ENCODE assay signal across 9 cellular contexts in the genomic region with DNA sequence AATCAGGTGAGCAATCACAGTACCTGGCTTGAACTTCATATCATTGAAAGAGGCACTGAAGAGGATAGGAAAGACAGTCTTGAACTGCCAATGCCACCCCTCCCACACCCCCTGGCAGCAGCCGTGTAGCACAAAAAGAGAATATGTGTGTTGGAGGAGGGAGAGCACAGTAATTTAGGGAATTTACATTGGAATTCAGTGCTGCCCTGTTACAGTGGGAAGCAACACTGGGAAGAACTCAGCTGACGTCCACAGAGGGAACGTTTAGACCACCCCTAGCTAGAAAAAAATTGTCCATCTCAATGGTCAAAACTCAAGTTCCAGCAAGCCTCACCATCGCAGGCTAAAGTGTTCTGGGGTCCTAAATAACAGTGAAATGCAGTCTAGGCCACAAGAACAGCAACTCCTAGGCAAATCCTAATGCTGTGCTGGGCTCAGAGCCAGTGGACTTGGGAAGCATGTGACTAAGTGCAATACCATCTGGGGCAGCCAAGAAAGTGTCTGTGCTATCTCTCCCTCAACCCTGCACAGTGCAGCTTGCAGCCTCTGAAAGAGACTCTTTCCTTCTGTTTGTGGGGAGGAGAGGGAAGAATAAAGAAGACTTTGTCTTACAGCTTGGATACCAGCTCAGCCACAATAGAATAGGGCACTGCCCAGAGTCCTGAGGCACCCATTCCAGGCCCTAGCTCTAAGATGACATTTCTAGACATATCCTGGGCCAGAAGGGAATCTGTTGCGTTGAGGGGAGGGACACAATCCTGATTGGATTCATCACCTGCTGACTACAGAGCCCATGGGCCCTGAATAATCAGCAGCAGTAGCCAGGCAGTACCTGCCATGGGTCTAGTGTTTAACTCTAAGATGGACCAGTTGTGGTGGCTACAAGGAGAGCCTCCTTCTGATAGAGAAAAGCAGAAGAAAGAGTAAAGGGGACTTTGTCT.
A peak's percentile ranks its signal among the peaks of the same experiment; 100 is the strongest.
DNase-seq lines count a peak whose midpoint lies in the region; ATAC-seq and TF ChIP-seq lines count a peak whose summit lies in the region.
"Had no signal": no experiment of that assay in that cellular context is flagged by ENCODE, and none has a peak within 500 bp of the region (broad histone marks: within the 10 kb centered on the region; RNA-seq: fewer than 3 reads in every experiment).

No MANE protein-coding gene starts in this region.

- DNase-seq in EH (ENCODE audit: low read depth) = peak; percentile 97
- DNase-seq in glomerular visceral epithelial cell (ENCODE audit: extremely low spot score) = peak; percentile 84
- DNase-seq in GM13977 (ENCODE audit: low spot score) = no peak
- DNase-seq in T-helper 9 cell = no peak

- in situ Hi-C loops in GM13977 (cut with MboI; ENCODE audit: low pct_unique_long_range_greater_than_20kb, low sequenced_read_pairs, unreplicated experiment) = no loop called here

- ATAC-seq in SK-N-SH treated with all-trans-retinoic acid at 6 μM for 48 hours (peak; percentile 99), HG02973 (IDR thresholded peaks at IDR 0.05; ENCODE audit: unreplicated experiment) (no peak), GM18858 (IDR thresholded peaks at IDR 0.05; ENCODE audit: unreplicated experiment) (no peak)

- H3K4me1 ChIP-seq in rectal smooth muscle tissue (ENCODE audit: control insufficient read depth, insufficient read depth, low read length) = peaks cover 11% of the 10 kb centered on the region

- H3K27ac ChIP-seq in rectal smooth muscle tissue (ENCODE audit: low read depth, low read length) = peak overlapping the region; percentile 57
- H3K27ac ChIP-seq: cardiac muscle cell had no signal

- no peak for TF ChIP-seq CTCF in GM13977 (IDR thresholded peaks at IDR 0.05; ENCODE audit: extremely low read depth, insufficient read depth, missing control alignments)

- no peaks in the 10 kb centered on the region for H3K36me3 ChIP-seq in rectal smooth muscle tissue (ENCODE audit: control insufficient read depth, insufficient read depth, low read length)
- H3K36me3 ChIP-seq: cardiac muscle cell had no signal

- H3K4me3 ChIP-seq in rectal smooth muscle tissue (ENCODE audit: low read length) = peak overlapping the region; percentile 13
- H3K4me3 ChIP-seq: cardiac muscle cell had no signal

- H3K9ac ChIP-seq in rectal smooth muscle tissue (ENCODE audit: low read length) = no peak overlapping the region

- no peaks in the 10 kb centered on the region for H3K27me3 ChIP-seq in rectal smooth muscle tissue (ENCODE audit: control insufficient read depth, insufficient read depth, low read length)
- H3K27me3 ChIP-seq: cardiac muscle cell had no signal

TF ChIP-seq in SK-N-SH treated with all-trans-retinoic acid at 6 μM for 48 hours, 23 proteins besides CTCF, POLR2A, EP300 and RAD21:
- TF ChIP-seq ISL1 (CRISPR knock-in tag; IDR thresholded peaks at IDR 0.05) = peak; percentile 71
- TF ChIP-seq, protein P1, sequence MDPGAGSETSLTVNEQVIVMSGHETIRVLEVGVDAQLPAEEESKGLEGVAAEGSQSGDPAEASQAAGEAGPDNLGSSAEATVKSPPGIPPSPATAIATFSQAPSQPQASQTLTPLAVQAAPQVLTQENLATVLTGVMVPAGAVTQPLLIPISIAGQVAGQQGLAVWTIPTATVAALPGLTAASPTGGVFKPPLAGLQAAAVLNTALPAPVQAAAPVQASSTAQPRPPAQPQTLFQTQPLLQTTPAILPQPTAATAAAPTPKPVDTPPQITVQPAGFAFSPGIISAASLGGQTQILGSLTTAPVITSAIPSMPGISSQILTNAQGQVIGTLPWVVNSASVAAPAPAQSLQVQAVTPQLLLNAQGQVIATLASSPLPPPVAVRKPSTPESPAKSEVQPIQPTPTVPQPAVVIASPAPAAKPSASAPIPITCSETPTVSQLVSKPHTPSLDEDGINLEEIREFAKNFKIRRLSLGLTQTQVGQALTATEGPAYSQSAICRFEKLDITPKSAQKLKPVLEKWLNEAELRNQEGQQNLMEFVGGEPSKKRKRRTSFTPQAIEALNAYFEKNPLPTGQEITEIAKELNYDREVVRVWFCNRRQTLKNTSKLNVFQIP (CRISPR knock-in tag; IDR thresholded peaks at IDR 0.05; ENCODE audit: borderline replicate concordance, low read depth) = 0 out of 2 replicates have a peak, but pooled peaks have one; percentile 41
- TF ChIP-seq, protein P2, sequence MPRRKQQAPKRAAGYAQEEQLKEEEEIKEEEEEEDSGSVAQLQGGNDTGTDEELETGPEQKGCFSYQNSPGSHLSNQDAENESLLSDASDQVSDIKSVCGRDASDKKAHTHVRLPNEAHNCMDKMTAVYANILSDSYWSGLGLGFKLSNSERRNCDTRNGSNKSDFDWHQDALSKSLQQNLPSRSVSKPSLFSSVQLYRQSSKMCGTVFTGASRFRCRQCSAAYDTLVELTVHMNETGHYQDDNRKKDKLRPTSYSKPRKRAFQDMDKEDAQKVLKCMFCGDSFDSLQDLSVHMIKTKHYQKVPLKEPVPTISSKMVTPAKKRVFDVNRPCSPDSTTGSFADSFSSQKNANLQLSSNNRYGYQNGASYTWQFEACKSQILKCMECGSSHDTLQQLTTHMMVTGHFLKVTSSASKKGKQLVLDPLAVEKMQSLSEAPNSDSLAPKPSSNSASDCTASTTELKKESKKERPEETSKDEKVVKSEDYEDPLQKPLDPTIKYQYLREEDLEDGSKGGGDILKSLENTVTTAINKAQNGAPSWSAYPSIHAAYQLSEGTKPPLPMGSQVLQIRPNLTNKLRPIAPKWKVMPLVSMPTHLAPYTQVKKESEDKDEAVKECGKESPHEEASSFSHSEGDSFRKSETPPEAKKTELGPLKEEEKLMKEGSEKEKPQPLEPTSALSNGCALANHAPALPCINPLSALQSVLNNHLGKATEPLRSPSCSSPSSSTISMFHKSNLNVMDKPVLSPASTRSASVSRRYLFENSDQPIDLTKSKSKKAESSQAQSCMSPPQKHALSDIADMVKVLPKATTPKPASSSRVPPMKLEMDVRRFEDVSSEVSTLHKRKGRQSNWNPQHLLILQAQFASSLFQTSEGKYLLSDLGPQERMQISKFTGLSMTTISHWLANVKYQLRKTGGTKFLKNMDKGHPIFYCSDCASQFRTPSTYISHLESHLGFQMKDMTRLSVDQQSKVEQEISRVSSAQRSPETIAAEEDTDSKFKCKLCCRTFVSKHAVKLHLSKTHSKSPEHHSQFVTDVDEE (CRISPR knock-in tag; IDR thresholded peaks at IDR 0.05) = no peak
- TF ChIP-seq SNAI2 (CRISPR knock-in tag; IDR thresholded peaks at IDR 0.05) = 0 out of 2 replicates have a peak, but pooled peaks have one; percentile 60
- no peak for TF ChIP-seq OSR1 (CRISPR knock-in tag; IDR thresholded peaks at IDR 0.05)
- TF ChIP-seq ZNF565 (CRISPR knock-in tag; conservative IDR thresholded peaks at IDR 0.05; ENCODE audit: low read depth) = no peak
- TF ChIP-seq, protein P3, sequence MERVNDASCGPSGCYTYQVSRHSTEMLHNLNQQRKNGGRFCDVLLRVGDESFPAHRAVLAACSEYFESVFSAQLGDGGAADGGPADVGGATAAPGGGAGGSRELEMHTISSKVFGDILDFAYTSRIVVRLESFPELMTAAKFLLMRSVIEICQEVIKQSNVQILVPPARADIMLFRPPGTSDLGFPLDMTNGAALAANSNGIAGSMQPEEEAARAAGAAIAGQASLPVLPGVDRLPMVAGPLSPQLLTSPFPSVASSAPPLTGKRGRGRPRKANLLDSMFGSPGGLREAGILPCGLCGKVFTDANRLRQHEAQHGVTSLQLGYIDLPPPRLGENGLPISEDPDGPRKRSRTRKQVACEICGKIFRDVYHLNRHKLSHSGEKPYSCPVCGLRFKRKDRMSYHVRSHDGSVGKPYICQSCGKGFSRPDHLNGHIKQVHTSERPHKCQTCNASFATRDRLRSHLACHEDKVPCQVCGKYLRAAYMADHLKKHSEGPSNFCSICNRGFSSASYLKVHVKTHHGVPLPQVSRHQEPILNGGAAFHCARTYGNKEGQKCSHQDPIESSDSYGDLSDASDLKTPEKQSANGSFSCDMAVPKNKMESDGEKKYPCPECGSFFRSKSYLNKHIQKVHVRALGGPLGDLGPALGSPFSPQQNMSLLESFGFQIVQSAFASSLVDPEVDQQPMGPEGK (CRISPR knock-in tag; IDR thresholded peaks at IDR 0.05; ENCODE audit: borderline replicate concordance) = no peak
- TF ChIP-seq TCF4 (CRISPR knock-in tag; IDR thresholded peaks at IDR 0.05; ENCODE audit: borderline replicate concordance) = no peak
- TF ChIP-seq CSDC2 (CRISPR knock-in tag; IDR thresholded peaks at IDR 0.05) = no peak
- TF ChIP-seq ARNTL (CRISPR knock-in tag; IDR thresholded peaks at IDR 0.05; ENCODE audit: borderline replicate concordance, low read depth) = no peak

Comparison
In these comparisons a context has a peak if more than half of its experiments do, and no peak if none do; other contexts are left out.
1. DNase-seq: peak in EH (single experiment) and glomerular visceral epithelial cell (single experiment); none in GM13977 (single experiment) and T-helper 9 cell (single experiment).